ENCODE assay signal across 8 cellular contexts in the genomic region with DNA sequence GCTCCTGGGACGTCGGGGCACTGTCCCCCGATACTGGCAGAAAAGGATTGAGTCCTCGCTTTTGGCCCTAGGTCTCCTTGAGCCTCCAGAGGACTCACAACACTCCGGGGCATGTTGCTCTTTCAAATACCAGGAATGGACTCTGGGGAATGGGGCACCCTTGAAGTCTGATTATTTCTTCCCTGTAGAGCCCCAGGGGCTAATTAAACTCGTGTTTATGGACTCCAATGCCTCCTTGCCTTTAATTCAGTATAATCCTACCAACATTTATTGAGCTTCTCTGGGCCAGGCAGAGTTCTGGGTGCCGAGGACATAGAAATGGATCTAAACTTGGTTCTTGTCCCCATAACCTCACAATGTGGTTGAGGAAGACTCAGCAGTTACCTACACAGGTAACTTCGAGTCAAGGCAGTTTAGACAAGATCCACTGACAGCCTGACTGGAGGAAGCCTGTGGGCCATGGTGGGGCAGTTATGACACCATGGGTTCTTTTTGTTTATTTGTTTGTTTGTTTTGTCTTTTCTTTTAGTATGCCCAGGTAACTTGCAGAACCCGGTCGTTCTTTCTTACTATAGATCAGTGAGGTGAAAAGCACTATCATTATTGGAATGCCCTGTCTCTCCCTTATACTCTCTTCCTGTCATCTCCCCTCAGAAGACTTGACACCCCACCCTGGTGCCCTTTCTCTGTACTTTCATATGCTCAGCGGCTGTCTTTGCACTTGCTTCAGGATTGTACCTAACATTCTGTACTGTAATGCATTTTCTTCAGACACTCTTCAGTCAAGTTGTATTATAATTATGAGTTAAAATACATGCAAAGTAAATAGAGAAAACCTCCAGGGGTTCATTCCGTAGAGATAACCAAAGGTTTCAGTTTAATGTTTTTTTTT. TPM values are rescaled to one million over a fixed set of nuclear protein-coding genes. Genes with fewer than 3 reads are reported as not detected.
DNase-seq lines count a peak whose midpoint lies in the region; ATAC-seq and TF ChIP-seq lines count a peak whose summit lies in the region.

No MANE protein-coding gene starts in this region.

- H3K4me1 ChIP-seq in cardiac muscle cell (ENCODE audit: low read depth) = no peaks in the 10 kb centered on the region
- peaks cover 30 to 41% of the 10 kb centered on the region in 2 donors for H3K4me1 ChIP-seq in gastrocnemius medialis

- H3K9me3 ChIP-seq in cardiac muscle cell (ENCODE audit: low read depth) (no peaks in the 10 kb centered on the region), gastrocnemius medialis (no peaks in the 10 kb centered on the region), WERI-Rb-1 (ENCODE audit: severe bottlenecking) (no peaks in the 10 kb centered on the region)

- H3K27ac ChIP-seq in cardiac muscle cell (peak overlapping the region; percentile 63), gastrocnemius medialis (peak overlapping the region; percentile 95 to 100 (median 98)), WERI-Rb-1 (no peak overlapping the region)

- CTCF ChIA-PET in activated CD8-positive, alpha-beta memory T cell treated with anti-CD3 and anti-CD28 coated beads, Interleukin-2, amount 10 ng/mL, durations not matched to agents 7 days and 5 days (lab: Charles Lee) = interaction anchor here (1.0 to 7.9 kb wide), 13 partner anchors 12 to 230 kb away, joined by 3 to 62 read pairs (median 11); partner anchors contain the start of genes CASP8, HYCC2, NDUFB3 and NIF3L1

- peaks cover 57% of the 10 kb centered on the region for H3K36me3 Mint-ChIP-seq in activated CD8-positive, alpha-beta memory T cell treated with anti-CD3 and anti-CD28 coated beads, Interleukin-2, amount 10 ng/mL, durations not matched to agents 7 days and 5 days
- peaks cover 33% of the 10 kb centered on the region for H3K36me3 Mint-ChIP-seq in activated T-cell treated with anti-CD3 and anti-CD28 coated beads, Interleukin-2, amount 50 U/mL, for 4 hours (ENCODE audit: insufficient read depth)

- peak; percentile 6 to 12 for TF ChIP-seq POLR2A in gastrocnemius medialis (IDR thresholded peaks at IDR 0.05)

- TF ChIP-seq CTCF in cardiac muscle cell (IDR thresholded peaks at IDR 0.05; ENCODE audit: low read depth, low read length) (no peak), gastrocnemius medialis (IDR thresholded peaks at IDR 0.05 in 4 of 5, conservative IDR thresholded peaks at IDR 0.05 in 1 of 5) (no peak), WERI-Rb-1 (IDR thresholded peaks at IDR 0.05; ENCODE audit: low read depth, low read length) (no peak)

- peak overlapping the region; percentile 95 for H3K4me3 Mint-ChIP-seq in activated CD8-positive, alpha-beta memory T cell treated with anti-CD3 and anti-CD28 coated beads, Interleukin-2, amount 10 ng/mL, durations not matched to agents 7 days and 5 days
- H3K4me3 Mint-ChIP-seq in activated T-cell treated with anti-CD3 and anti-CD28 coated beads, Interleukin-2, amount 50 U/mL, for 4 hours = peak overlapping the region; percentile 99

- ATAC-seq in activated CD8-positive, alpha-beta memory T cell treated with anti-CD3 and anti-CD28 coated beads, Interleukin-2, amount 10 ng/mL, durations not matched to agents 7 days and 5 days = peak; percentile 3
- ATAC-seq in activated T-cell treated with anti-CD3 and anti-CD28 coated beads, Interleukin-2, amount 50 U/mL, for 4 hours = peak; percentile 6 to 8
- peak; percentile 24 for ATAC-seq in gastrocnemius medialis
- ATAC-seq in GM19452 (IDR thresholded peaks at IDR 0.05; ENCODE audit: unreplicated experiment) = no peak

- intact Hi-C loops in gastrocnemius medialis (cut with DNase I; ENCODE audit: low total_unique reads) = loop anchor here (1.0 to 5.0 kb wide), 3 partner anchors 48 to 742 kb away; partner anchors contain the start of genes BZW1 and HYCC2

- H3K27me3 ChIP-seq in cardiac muscle cell = no peaks in the 10 kb centered on the region
- H3K27me3 ChIP-seq in gastrocnemius medialis = no peaks in the 10 kb centered on the region
- H3K27me3 ChIP-seq in WERI-Rb-1 (ENCODE audit: insufficient read depth, low read depth, severe bottlenecking) = no peaks in the 10 kb centered on the region

- H3K4me3 ChIP-seq in cardiac muscle cell = peak overlapping the region; percentile 29
- H3K4me3 ChIP-seq in gastrocnemius medialis = peak overlapping the region; percentile 70 to 95 (median 82)
- no peak overlapping the region for H3K4me3 ChIP-seq in WERI-Rb-1 (ENCODE audit: low read depth, low read length)

- H3K36me3 ChIP-seq in cardiac muscle cell = no peaks in the 10 kb centered on the region
- peaks cover 0 to 4% of the 10 kb centered on the region in 2 donors for H3K36me3 ChIP-seq in gastrocnemius medialis
- no peaks in the 10 kb centered on the region for H3K36me3 ChIP-seq in WERI-Rb-1

- H3K9me3 Mint-ChIP-seq in activated CD8-positive, alpha-beta memory T cell treated with anti-CD3 and anti-CD28 coated beads, Interleukin-2, amount 10 ng/mL, durations not matched to agents 7 days and 5 days (ENCODE audit: low read depth) = no peaks in the 10 kb centered on the region
- H3K9me3 Mint-ChIP-seq in activated T-cell treated with anti-CD3 and anti-CD28 coated beads, Interleukin-2, amount 50 U/mL, for 4 hours = no peaks in the 10 kb centered on the region

- peaks cover 2% of the 10 kb centered on the region for H3K27me3 Mint-ChIP-seq in activated CD8-positive, alpha-beta memory T cell treated with anti-CD3 and anti-CD28 coated beads, Interleukin-2, amount 10 ng/mL, durations not matched to agents 7 days and 5 days
- H3K27me3 Mint-ChIP-seq in activated T-cell treated with anti-CD3 and anti-CD28 coated beads, Interleukin-2, amount 50 U/mL, for 4 hours (ENCODE audit: low read depth) = no peaks in the 10 kb centered on the region

- DNase-seq in activated CD8-positive, alpha-beta memory T cell treated with anti-CD3 and anti-CD28 coated beads, Interleukin-2, amount 10 ng/mL, durations not matched to agents 7 days and 5 days = peak; percentile 57
- no peak for DNase-seq in activated CD8-positive, alpha-beta memory T cell treated with anti-CD3 and anti-CD28 coated beads, Interleukin-2, amount 50 U/mL, for 48 hours
- DNase-seq in LHCN-M2 (ENCODE audit: low read depth) (peak; percentile 61), cardiac muscle cell (ENCODE audit: low read depth in 1 of 2, low spot score in 1 of 2) (peak; percentile 25 to 59), gastrocnemius medialis (no peak), WERI-Rb-1 (no peak)
- no peak for DNase-seq in activated T-cell treated with anti-CD3 and anti-CD28 coated beads, Interleukin-2, amount 50 U/mL, for 4 hours

- in situ Hi-C loops in gastrocnemius medialis (cut with MboI; ENCODE audit: low sequenced_read_pairs in 4 of 4) = loop anchor here in 1 of 4 donors (5.0 kb wide), 1 partner anchor 33 kb away; no protein-coding TSS in a partner anchor

- peaks cover 55% of the 10 kb centered on the region for H3K4me1 Mint-ChIP-seq in activated CD8-positive, alpha-beta memory T cell treated with anti-CD3 and anti-CD28 coated beads, Interleukin-2, amount 10 ng/mL, durations not matched to agents 7 days and 5 days
- H3K4me1 Mint-ChIP-seq in activated T-cell treated with anti-CD3 and anti-CD28 coated beads, Interleukin-2, amount 50 U/mL, for 4 hours (ENCODE audit: low read depth) = peaks cover 52% of the 10 kb centered on the region

- H3K27ac Mint-ChIP-seq in activated CD8-positive, alpha-beta memory T cell treated with anti-CD3 and anti-CD28 coated beads, Interleukin-2, amount 10 ng/mL, durations not matched to agents 7 days and 5 days = peak overlapping the region; percentile 90

RNA-seq across cellular contexts. Expression of gene CFLAR, which starts 3.2 kb away (rescaled TPM):
- 100 to 1,000 TPM; 193 to 242 TPM for total RNA-seq in activated CD8-positive, alpha-beta memory T cell treated with anti-CD3 and anti-CD28 coated beads, Interleukin-2, amount 10 ng/mL, durations not matched to agents 7 days and 5 days
- total RNA-seq in LHCN-M2 (2014; rRNA removed) (47.7 and 50.0 TPM in 2 replicates), cardiac muscle cell (5.0 and 13.5 TPM in 2 replicates), gastrocnemius medialis (100 to 1,000 TPM; 298 to 491 (median 352) TPM)
- polyA plus RNA-seq in LHCN-M2 (2012) = 37.6 TPM
- total RNA-seq in activated T-cell treated with anti-CD3 and anti-CD28 coated beads, Interleukin-2, amount 50 U/mL, for 4 hours = 100 to 1,000 TPM; 279 to 340 (median 291) TPM
- 5.1 and 14.2 TPM in 2 replicates for polyA plus RNA-seq in cardiac muscle cell

RNA-seq across cellular contexts. Expression of gene NDUFB3, which starts 47.4 kb away (rescaled TPM):
- 100 to 1,000 TPM; 116 to 141 TPM for total RNA-seq in activated CD8-positive, alpha-beta memory T cell treated with anti-CD3 and anti-CD28 coated beads, Interleukin-2, amount 10 ng/mL, durations not matched to agents 7 days and 5 days
- total RNA-seq in LHCN-M2 (2014; rRNA removed) (89.9 and 127 TPM in 2 replicates), cardiac muscle cell (111 and 157 TPM in 2 replicates), gastrocnemius medialis (100 to 1,000 TPM; 107 to 146 (median 135) TPM)
- polyA plus RNA-seq in LHCN-M2 (2012) = 168 TPM
- total RNA-seq in activated T-cell treated with anti-CD3 and anti-CD28 coated beads, Interleukin-2, amount 50 U/mL, for 4 hours = 100 to 1,000 TPM; 113 to 124 (median 121) TPM
- polyA plus RNA-seq in cardiac muscle cell = 333 and 441 TPM in 2 replicates

RNA-seq across cellular contexts. Expression of gene HYCC2, which starts 47.7 kb away (rescaled TPM):
- total RNA-seq in activated CD8-positive, alpha-beta memory T cell treated with anti-CD3 and anti-CD28 coated beads, Interleukin-2, amount 10 ng/mL, durations not matched to agents 7 days and 5 days = 10 to 100 TPM; 33.4 to 37.2 TPM
- total RNA-seq in LHCN-M2 (2014; rRNA removed) = 3.6 and 3.7 TPM in 2 replicates
- 1.8 TPM for polyA plus RNA-seq in LHCN-M2 (2012)
- 10 to 100 TPM; 27.2 to 33.3 (median 27.7) TPM for total RNA-seq in activated T-cell treated with anti-CD3 and anti-CD28 coated beads, Interleukin-2, amount 50 U/mL, for 4 hours
- 3.1 and 7.0 TPM in 2 replicates for total RNA-seq in cardiac muscle cell
- 6.1 and 9.2 TPM in 2 replicates for polyA plus RNA-seq in cardiac muscle cell
- total RNA-seq in gastrocnemius medialis = 10 to 100 TPM in 1 of 4 donors, 1 to 10 TPM in 3; 2.3 to 12.5 (median 3.5) TPM

Comparison
In these comparisons a context has a peak if more than half of its experiments do, and no peak if none do; other contexts are left out.
1. DNase-seq: peak in activated CD8-positive, alpha-beta memory T cell treated with anti-CD3 and anti-CD28 coated beads, Interleukin-2, amount 10 ng/mL, durations not matched to agents 7 days and 5 days (single experiment), LHCN-M2 (single experiment) and cardiac muscle cell (2 of 2); none in activated CD8-positive, alpha-beta memory T cell treated with anti-CD3 and anti-CD28 coated beads, Interleukin-2, amount 50 U/mL, for 48 hours (single experiment), activated T-cell treated with anti-CD3 and anti-CD28 coated beads, Interleukin-2, amount 50 U/mL, for 4 hours (single experiment), gastrocnemius medialis (0 of 2) and WERI-Rb-1 (single experiment).